15 cellular contexts compared by ENCODE assay signal in the genomic region with DNA sequence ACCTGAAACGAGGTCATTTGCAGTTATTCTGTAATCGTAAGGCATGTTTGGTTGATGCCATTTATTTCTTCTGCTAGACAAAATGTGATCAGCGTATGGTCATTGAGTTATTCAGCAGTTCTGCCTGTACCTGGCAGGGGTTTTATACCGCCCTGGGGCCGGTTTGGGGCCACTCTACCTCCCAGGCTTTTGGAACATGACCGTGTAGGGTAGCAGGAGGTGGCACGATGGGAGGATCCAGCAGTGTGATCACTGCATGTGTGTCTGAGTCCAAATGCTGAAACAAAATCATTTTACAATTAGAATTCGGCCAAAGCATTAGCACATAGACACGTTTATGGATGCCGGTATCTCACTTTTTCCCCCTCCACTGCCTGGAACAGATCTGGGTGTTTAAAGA.
"Had no signal": no experiment of that assay in that cellular context is flagged by ENCODE, and none has a peak within 500 bp of the region (broad histone marks: within the 10 kb centered on the region; RNA-seq: fewer than 3 reads in every experiment).

No MANE protein-coding gene starts in this region.

- H3K27ac ChIP-seq: ascending aorta, breast epithelium, pancreas, SK-N-MC, thyroid gland, uterus had no signal

- H3K27me3 ChIP-seq: ascending aorta, breast epithelium, dorsolateral prefrontal cortex, gastrocnemius medialis, heart left ventricle, pancreas, thyroid gland, uterus had no signal

- FAIRE-seq: pancreas had no signal

- H3K9me3 Mint-ChIP-seq: activated T-helper 1 cell treated with anti-CD3 and anti-CD28 coated beads, Interleukin-12 subunit alpha, Interleukin-12 subunit beta, Interleukin-2, Interleukin-4 antibody, amounts not matched to agents 30 ng/mL and 10 ng/mL and 1 ng/mL, durations not matched to agents 14 hours and 24 hours and 36 hours had no signal

- ATAC-seq: activated CD4-positive, alpha-beta T cell treated with anti-CD3 and anti-CD28 coated beads for 36 hours; gastrocnemius medialis; heart left ventricle; pancreas had no signal

- H3K9me3 ChIP-seq: ascending aorta, breast epithelium, gastrocnemius medialis, heart left ventricle, pancreas, thyroid gland, uterus had no signal

- DNase-seq: activated CD4-positive, alpha-beta T cell treated with anti-CD3 and anti-CD28 coated beads for 36 hours; dorsolateral prefrontal cortex; erythroblast; gastrocnemius medialis; midbrain; pancreas; Right ventricle myocardium superior; stimulated activated CD4-positive, alpha-beta T cell treated with anti-CD3 and anti-CD28 coated beads, Interleukin-1b, Interleukin-23, amount 100 ng/mL, for 48 hours; thyroid gland; uterus had no signal

- H3K27me3 Mint-ChIP-seq: activated CD4-positive, alpha-beta T cell treated with anti-CD3 and anti-CD28 coated beads for 36 hours had no signal

- H3K4me3 Mint-ChIP-seq: activated CD4-positive, alpha-beta T cell treated with anti-CD3 and anti-CD28 coated beads for 36 hours had no signal
